In the genomic region with DNA sequence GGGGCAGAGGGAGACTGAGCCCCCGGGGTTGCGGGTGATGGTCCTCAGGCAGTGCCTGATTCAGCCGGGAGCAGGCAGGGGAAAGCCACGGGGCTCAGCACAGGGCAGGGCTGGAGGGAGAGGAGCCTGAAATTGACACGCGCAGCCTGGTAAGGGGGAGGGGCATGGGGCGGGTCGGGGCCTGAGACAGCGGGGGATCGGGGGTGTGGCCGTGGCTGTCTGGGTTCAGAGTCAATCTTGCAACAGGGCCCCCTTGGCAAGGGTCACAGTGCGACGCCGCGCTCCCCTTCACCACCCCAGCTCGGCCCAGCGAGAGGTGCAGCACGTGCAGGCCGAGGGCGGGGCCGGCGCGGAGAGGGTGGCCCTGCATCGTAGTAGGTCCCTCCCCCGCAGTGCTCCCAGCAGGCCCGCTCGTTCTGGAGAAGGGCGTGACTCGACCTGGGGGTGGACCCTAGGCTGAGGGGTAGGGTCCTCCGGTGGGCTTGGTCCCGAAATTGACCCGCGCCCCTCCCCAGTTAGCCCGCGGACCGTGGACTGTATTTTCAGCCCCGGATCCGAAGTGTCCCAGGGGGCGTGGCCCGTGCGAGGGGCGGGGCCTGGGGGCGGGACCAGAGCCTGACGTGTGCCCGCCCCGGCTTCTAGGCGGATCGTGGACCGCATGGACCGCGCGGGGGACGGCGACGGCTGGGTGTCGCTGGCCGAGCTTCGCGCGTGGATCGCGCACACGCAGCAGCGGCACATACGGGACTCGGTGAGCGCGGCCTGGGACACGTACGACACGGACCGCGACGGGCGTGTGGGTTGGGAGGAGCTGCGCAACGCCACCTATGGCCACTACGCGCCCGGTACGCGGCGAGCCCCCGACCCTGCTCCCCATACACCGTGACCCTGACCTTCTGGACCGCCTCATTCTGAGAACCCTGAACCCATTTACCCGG, we compare ENCODE assay signal across 1 cellular context.
A peak's percentile ranks its signal among the peaks of the same experiment; 100 is the strongest.
TF ChIP-seq lines count a peak whose summit lies in the region.

No MANE protein-coding gene starts in this region.

TF ChIP-seq in SK-N-SH, 30 proteins besides CTCF, POLR2A, EP300 and RAD21 (continued from another document):
- no peak for TF ChIP-seq REST (IDR thresholded peaks at IDR 0.05; ENCODE audit: low read depth, low read length)
- no peak for TF ChIP-seq ZBTB33 (IDR thresholded peaks at IDR 0.05; ENCODE audit: borderline replicate concordance, low read depth)
- peak; percentile 18; the same call in 1 of the 2 replicates for TF ChIP-seq SIN3A (IDR thresholded peaks at IDR 0.05; ENCODE audit: borderline replicate concordance, low read depth, low read length)
- TF ChIP-seq YY1 (IDR thresholded peaks at IDR 0.05; ENCODE audit: low read depth), result no peak
- TF ChIP-seq MEF2A (IDR thresholded peaks at IDR 0.05; ENCODE audit: borderline replicate concordance, low read depth), result no peak
- TF ChIP-seq, protein P1, sequence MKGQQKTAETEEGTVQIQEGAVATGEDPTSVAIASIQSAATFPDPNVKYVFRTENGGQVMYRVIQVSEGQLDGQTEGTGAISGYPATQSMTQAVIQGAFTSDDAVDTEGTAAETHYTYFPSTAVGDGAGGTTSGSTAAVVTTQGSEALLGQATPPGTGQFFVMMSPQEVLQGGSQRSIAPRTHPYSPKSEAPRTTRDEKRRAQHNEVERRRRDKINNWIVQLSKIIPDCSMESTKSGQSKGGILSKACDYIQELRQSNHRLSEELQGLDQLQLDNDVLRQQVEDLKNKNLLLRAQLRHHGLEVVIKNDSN (IDR thresholded peaks at IDR 0.05; ENCODE audit: borderline replicate concordance, low read depth), result peak; percentile 59; the same call in 1 of the 2 replicates
- TF ChIP-seq CHD2 (IDR thresholded peaks at IDR 0.05; ENCODE audit: low read length, partially characterized antibody), result no peak
- TF ChIP-seq SMC3 (IDR thresholded peaks at IDR 0.05; ENCODE audit: low read depth, low read length), result no peak
- no peak for TF ChIP-seq ELF1 (IDR thresholded peaks at IDR 0.05)
- TF ChIP-seq EZH2phosphoT487 (IDR thresholded peaks at IDR 0.05; ENCODE audit: borderline replicate concordance, low read depth), result no peak
- no peak for TF ChIP-seq RCOR1 (IDR thresholded peaks at IDR 0.05; ENCODE audit: low read length)
- no peak for TF ChIP-seq TCF12 (IDR thresholded peaks at IDR 0.05)
- no peak for TF ChIP-seq TEAD4 (IDR thresholded peaks at IDR 0.05; ENCODE audit: borderline replicate concordance, insufficient read depth)
- no peak for TF ChIP-seq FOSL2 (IDR thresholded peaks at IDR 0.05; ENCODE audit: borderline replicate concordance, low read depth)
- peak; percentile 85 for TF ChIP-seq MAX (IDR thresholded peaks at IDR 0.05; ENCODE audit: low read depth)
- no peak for TF ChIP-seq JUND (IDR thresholded peaks at IDR 0.05)
- TF ChIP-seq GABPA (IDR thresholded peaks at IDR 0.05; ENCODE audit: low read depth), result no peak
- TF ChIP-seq TAF1 (IDR thresholded peaks at IDR 0.05; ENCODE audit: borderline replicate concordance, low read depth, low read length), result no peak
- no peak for TF ChIP-seq NRF1 (IDR thresholded peaks at IDR 0.05; ENCODE audit: low read depth, low read length)
- TF ChIP-seq IRF3 (IDR thresholded peaks at IDR 0.05; ENCODE audit: low read depth, low read length), result no peak
TF ChIP-seq in SK-N-SH: peak in this region for 4.
